Comparison of ENCODE assay signal across 11 cellular contexts in the genomic region with DNA sequence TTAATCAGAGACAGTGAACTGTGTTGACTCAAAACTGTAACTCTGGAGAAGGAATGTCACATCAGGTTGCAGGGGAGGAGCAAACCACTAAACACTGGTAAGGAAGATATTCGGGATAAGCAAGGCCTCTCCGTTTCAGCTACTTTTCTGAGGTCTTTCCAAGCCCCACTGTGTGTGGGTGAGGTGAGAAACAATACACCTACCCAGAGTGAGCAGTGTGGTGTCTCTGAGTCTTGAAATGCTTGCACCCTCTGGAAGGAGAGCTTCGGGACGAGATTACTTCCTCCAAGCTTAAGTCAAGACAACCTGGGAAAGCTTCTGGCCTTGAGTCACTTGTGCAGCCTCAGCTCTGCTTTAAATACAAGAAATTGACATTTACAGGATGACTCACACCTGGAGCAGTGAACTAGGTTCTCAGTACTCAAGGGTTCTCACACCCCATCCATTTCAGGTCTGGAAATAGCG. TPM values are rescaled to one million over a fixed set of nuclear protein-coding genes. Genes with fewer than 3 reads are reported as not detected.
DNase-seq lines count a peak whose midpoint lies in the region; ATAC-seq and TF ChIP-seq lines count a peak whose summit lies in the region.
"Had no signal": no experiment of that assay in that cellular context is flagged by ENCODE, and none has a peak within 500 bp of the region (broad histone marks: within the 10 kb centered on the region; RNA-seq: fewer than 3 reads in every experiment).

No MANE protein-coding gene starts in this region.

- DNase-seq in ELF-1 (ENCODE audit: low read depth, low spot score), result peak; percentile 33
- DNase-seq in Peyer's patch, result no peak
- peak; percentile 45 for DNase-seq in endodermal cell
- DNase-seq in osteocyte (ENCODE audit: extremely low spot score, unreplicated experiment), result no peak
- no peak for DNase-seq in DMS 273 treated with DMSO at 0.1 percent for 48 hours (lab: John Stamatoyannopoulos, UW)
- DNase-seq in NCI-H146 treated with DMSO at 0.1 percent for 48 hours (lab: John Stamatoyannopoulos, UW; ENCODE audit: unreplicated experiment), result no peak
- DNase-seq in iPS-NIHi11 (ENCODE audit: low spot score), result no peak
- DNase-seq: naive B cell; NCI-H1694 treated with DMSO at 0.1 percent for 48 hours; stimulated activated naive CD4-positive, alpha-beta T cell treated with Interleukin-2 at 50 U/mL for 16 hours had no signal

- peaks cover 23% of the 10 kb centered on the region for H3K4me1 Mint-ChIP-seq in endodermal cell
- H3K4me1 Mint-ChIP-seq in osteocyte (ENCODE audit: unreplicated experiment), result peaks cover 69% of the 10 kb centered on the region

- H3K27ac Mint-ChIP-seq in endodermal cell, result no peak overlapping the region
- peak overlapping the region; percentile 17 for H3K27ac Mint-ChIP-seq in osteocyte (ENCODE audit: unreplicated experiment)

- H3K4me3 ChIP-seq in Peyer's patch (no peak overlapping the region), endodermal cell (ENCODE audit: low read length) (no peak overlapping the region)

- peaks cover 33% of the 10 kb centered on the region for H3K27me3 Mint-ChIP-seq in endodermal cell (ENCODE audit: insufficient read depth)
- H3K27me3 Mint-ChIP-seq in osteocyte (ENCODE audit: unreplicated experiment), result no peaks in the 10 kb centered on the region

- TF ChIP-seq CTCF in Peyer's patch (IDR thresholded peaks at IDR 0.05), result no peak
- TF ChIP-seq CTCF in endodermal cell (conservative IDR thresholded peaks at IDR 0.05), result no peak
- TF ChIP-seq CTCF in osteocyte (IDR thresholded peaks at IDR 0.05), result no peak

- no peak for ATAC-seq in HG02938 (IDR thresholded peaks at IDR 0.05; ENCODE audit: unreplicated experiment)

- H3K9me3 ChIP-seq in Peyer's patch (no peaks in the 10 kb centered on the region), endodermal cell (ENCODE audit: control insufficient read depth, low read length) (no peaks in the 10 kb centered on the region)

- no peak overlapping the region for H3K9ac ChIP-seq in endodermal cell (ENCODE audit: extremely low read depth, low read length, poor library complexity, severe bottlenecking)

- peaks cover 0 to 62% (median 15%) of the 10 kb centered on the region in 4 donors for H3K4me1 ChIP-seq in Peyer's patch
- H3K4me1 ChIP-seq in endodermal cell (ENCODE audit: control insufficient read depth, insufficient read depth, low read length), result peaks cover 3% of the 10 kb centered on the region

- 91 to 93% methylated on average over 4 to 5 of the region's 5 CpGs for WGBS in endodermal cell (ENCODE audit: insufficient coverage in 1 of 2, insufficient read length in 1 of 2), 2 experiments

- H3K9me3 Mint-ChIP-seq in endodermal cell (no peaks in the 10 kb centered on the region), osteocyte (ENCODE audit: unreplicated experiment) (no peaks in the 10 kb centered on the region)
- H3K9me3 Mint-ChIP-seq: naive B cell had no signal

- TF ChIP-seq POLR2A in Peyer's patch (IDR thresholded peaks at IDR 0.05), result no peak

- no peaks in the 10 kb centered on the region for H3K27me3 ChIP-seq in Peyer's patch
- no peaks in the 10 kb centered on the region for H3K27me3 ChIP-seq in endodermal cell (ENCODE audit: control insufficient read depth, insufficient read depth, low read length, poor library complexity, severe bottlenecking)

- H3K36me3 ChIP-seq in Peyer's patch (no peaks in the 10 kb centered on the region), endodermal cell (ENCODE audit: control insufficient read depth, insufficient read depth, low read length) (no peaks in the 10 kb centered on the region)

- H3K4me3 Mint-ChIP-seq in endodermal cell, result no peak overlapping the region
- no peak overlapping the region for H3K4me3 Mint-ChIP-seq in osteocyte (ENCODE audit: unreplicated experiment)

- H3K27ac ChIP-seq in Peyer's patch (peak overlapping the region in 3 of 4 donors; percentile 64 to 99 (median 82)), endodermal cell (ENCODE audit: low read depth, low read length) (no peak overlapping the region)

- no peaks in the 10 kb centered on the region for H3K36me3 Mint-ChIP-seq in endodermal cell (ENCODE audit: low read depth)
- H3K36me3 Mint-ChIP-seq in osteocyte (ENCODE audit: unreplicated experiment), result no peaks in the 10 kb centered on the region

RNA-seq across cellular contexts. Expression of a gene that starts 2.5 kb away (rescaled TPM):
- total RNA-seq in Peyer's patch, result 10 to 100 TPM; 16.5 to 30.4 (median 24.7) TPM
- total RNA-seq in endodermal cell, result 1 to 10 TPM; 4.6 to 5.5 TPM
- polyA plus RNA-seq in endodermal cell (2013, experiment 1 of 2), result 5.3 TPM
- 4.0 TPM for polyA plus RNA-seq in endodermal cell (2013, experiment 2 of 2)
- total RNA-seq in osteocyte, result 12.7 and 13.2 TPM in 2 replicates

RNA-seq across cellular contexts. Expression of a gene that starts 57.4 kb away (rescaled TPM):
- total RNA-seq in Peyer's patch, result not detected
- under 1 TPM in 1 of 2 donors, not detected in 1; 0.18 TPM for total RNA-seq in endodermal cell
- polyA plus RNA-seq in endodermal cell (2013, experiment 1 of 2), result not detected
- not detected for polyA plus RNA-seq in endodermal cell (2013, experiment 2 of 2)
- 0.18 TPM in 1 of 2 replicates, not detected in the other for total RNA-seq in osteocyte

Comparison
In these comparisons a context has a peak if more than half of its experiments do, and no peak if none do; other contexts are left out.
1. DNase-seq: peak in ELF-1 (single experiment) and endodermal cell (single experiment); none in Peyer's patch (0 of 3), osteocyte (single experiment), DMS 273 treated with DMSO at 0.1 percent for 48 hours (single experiment), NCI-H146 treated with DMSO at 0.1 percent for 48 hours (single experiment) and iPS-NIHi11 (single experiment).